Comparison of ENCODE assay signal across 2 cellular contexts in the genomic region with DNA sequence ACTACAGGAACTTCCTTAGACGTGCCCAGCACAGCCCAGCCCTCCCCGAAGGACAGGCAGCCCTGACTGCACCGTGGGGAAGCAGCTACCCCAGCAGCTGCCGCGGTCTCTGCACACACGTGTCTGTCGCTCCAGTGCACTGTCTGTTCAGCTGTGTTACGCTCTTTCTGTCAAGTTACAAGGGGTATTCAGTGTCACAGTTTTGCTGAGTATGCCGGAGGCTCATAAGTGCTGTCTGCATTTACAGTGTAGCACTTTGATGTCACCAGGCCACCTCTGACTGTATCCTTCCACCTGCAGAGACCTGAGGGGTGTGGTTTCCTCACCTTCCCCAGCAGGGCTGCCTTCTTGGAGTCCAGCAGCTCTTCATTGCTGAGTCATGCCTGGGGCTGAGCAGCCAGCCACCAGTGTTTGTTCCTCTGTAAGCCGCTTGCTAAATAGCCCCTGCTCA.
TF ChIP-seq lines count a peak whose summit lies in the region.

No MANE protein-coding gene starts in this region.

TF ChIP-seq in GM23338, 12 proteins besides CTCF, POLR2A, EP300 and RAD21 (continued from another document):
- TF ChIP-seq REST (IDR thresholded peaks at IDR 0.05; ENCODE audit: unreplicated experiment): no peak
- no peak for TF ChIP-seq ETS1 (IDR thresholded peaks at IDR 0.05)
- TF ChIP-seq POLR2AphosphoS5 (IDR thresholded peaks at IDR 0.05; ENCODE audit: low read depth): no peak
- no peak for TF ChIP-seq EZH2 (IDR thresholded peaks at IDR 0.05; ENCODE audit: low read depth, unreplicated experiment)
- TF ChIP-seq STAT1 (IDR thresholded peaks at IDR 0.05; ENCODE audit: unreplicated experiment): no peak
- no peak for TF ChIP-seq ZNF114 (CRISPR knock-in tag; IDR thresholded peaks at IDR 0.05)
- no peak for TF ChIP-seq EZH2phosphoT487 (IDR thresholded peaks at IDR 0.05; ENCODE audit: unreplicated experiment)
TF ChIP-seq in GM23338: peak in this region for 0.

TF ChIP-seq in GM12878, 131 proteins besides CTCF, POLR2A, EP300 and RAD21 (continued from another document and continues in another):
- TF ChIP-seq, protein P1, sequence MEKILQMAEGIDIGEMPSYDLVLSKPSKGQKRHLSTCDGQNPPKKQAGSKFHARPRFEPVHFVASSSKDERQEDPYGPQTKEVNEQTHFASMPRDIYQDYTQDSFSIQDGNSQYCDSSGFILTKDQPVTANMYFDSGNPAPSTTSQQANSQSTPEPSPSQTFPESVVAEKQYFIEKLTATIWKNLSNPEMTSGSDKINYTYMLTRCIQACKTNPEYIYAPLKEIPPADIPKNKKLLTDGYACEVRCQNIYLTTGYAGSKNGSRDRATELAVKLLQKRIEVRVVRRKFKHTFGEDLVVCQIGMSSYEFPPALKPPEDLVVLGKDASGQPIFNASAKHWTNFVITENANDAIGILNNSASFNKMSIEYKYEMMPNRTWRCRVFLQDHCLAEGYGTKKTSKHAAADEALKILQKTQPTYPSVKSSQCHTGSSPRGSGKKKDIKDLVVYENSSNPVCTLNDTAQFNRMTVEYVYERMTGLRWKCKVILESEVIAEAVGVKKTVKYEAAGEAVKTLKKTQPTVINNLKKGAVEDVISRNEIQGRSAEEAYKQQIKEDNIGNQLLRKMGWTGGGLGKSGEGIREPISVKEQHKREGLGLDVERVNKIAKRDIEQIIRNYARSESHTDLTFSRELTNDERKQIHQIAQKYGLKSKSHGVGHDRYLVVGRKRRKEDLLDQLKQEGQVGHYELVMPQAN (conservative IDR thresholded peaks at IDR 0.05): peak; percentile 66; the same call in 1 of the 2 replicates
- TF ChIP-seq SPI1 (IDR thresholded peaks at IDR 0.05; ENCODE audit: borderline replicate concordance, insufficient read depth, low read depth, low read length) (0 out of 2 replicates have a peak, but pooled peaks have one; percentile 4), RUNX3 (IDR thresholded peaks at IDR 0.05; ENCODE audit: low read length) (peak; percentile 65), HDAC6 (IDR thresholded peaks at IDR 0.05; ENCODE audit: unreplicated experiment) (peak; percentile 47), PAX5 (IDR thresholded peaks at IDR 0.05; ENCODE audit: borderline replicate concordance, low read depth, low read length) (peak; percentile 82; the same call in 1 of the 2 replicates), ZNF592 (IDR thresholded peaks at IDR 0.05) (peak; percentile 86), YY1 (IDR thresholded peaks at IDR 0.05; ENCODE audit: low read depth, low read length) (0 out of 2 replicates have a peak, but pooled peaks have one; percentile 3), IRF4 (IDR thresholded peaks at IDR 0.05; ENCODE audit: low read depth, low read length) (peak; percentile 29; the same call in 1 of the 2 replicates), ZNF687 (IDR thresholded peaks at IDR 0.05) (peak; percentile 95), TCF3 (IDR thresholded peaks at IDR 0.05; ENCODE audit: borderline replicate concordance, insufficient read depth, low read depth, low read length) (0 out of 2 replicates have a peak, but pooled peaks have one; percentile 80), POLR2AphosphoS5 (IDR thresholded peaks at IDR 0.05; ENCODE audit: low read length) (peak; percentile 53; the same call in 1 of the 2 replicates), BACH1 (IDR thresholded peaks at IDR 0.05; ENCODE audit: borderline replicate concordance) (peak; percentile 98), SIN3A (IDR thresholded peaks at IDR 0.05; ENCODE audit: low read depth, low read length) (0 out of 2 replicates have a peak, but pooled peaks have one; percentile 78), EZH2 (IDR thresholded peaks at IDR 0.05; ENCODE audit: borderline replicate concordance, control insufficient read depth, low read depth, low read length) (no peak), NBN (IDR thresholded peaks at IDR 0.05) (peak; percentile 63; the same call in 1 of the 2 replicates), TCF7 (IDR thresholded peaks at IDR 0.05; ENCODE audit: borderline replicate concordance) (no peak), ATF7 (IDR thresholded peaks at IDR 0.05; ENCODE audit: low read depth) (peak; percentile 45; the same call in 1 of the 2 replicates), MYC (IDR thresholded peaks at IDR 0.05; ENCODE audit: insufficient read depth, insufficient read length, insufficient replicate concordance, low read length, severe bottlenecking) (peak; percentile 54), CREB1 (IDR thresholded peaks at IDR 0.05; ENCODE audit: low read depth) (peak; percentile 82), POLR2AphosphoS2 (IDR thresholded peaks at IDR 0.05; ENCODE audit: low read depth, low read length) (no peak; the same call in 1 of the 2 replicates), SMC3 (IDR thresholded peaks at IDR 0.05; ENCODE audit: borderline replicate concordance, low read length) (peak; percentile 31; the same call in 1 of the 2 replicates), MEF2B (IDR thresholded peaks at IDR 0.05; ENCODE audit: partially characterized antibody, poor library complexity, severe bottlenecking) (peak; percentile 44), HSF1 (IDR thresholded peaks at IDR 0.05; ENCODE audit: low read depth, low read length) (no peak), SMAD1 (IDR thresholded peaks at IDR 0.05; ENCODE audit: low read depth, partially characterized antibody) (no peak), SP1 (IDR thresholded peaks at IDR 0.05; ENCODE audit: low read depth, low read length) (peak; percentile 31), MEF2A (IDR thresholded peaks at IDR 0.05; ENCODE audit: insufficient read depth, low read depth, low read length) (peak; percentile 28; the same call in 1 of the 2 replicates), CREM (IDR thresholded peaks at IDR 0.05; ENCODE audit: low read depth) (peak; percentile 66; the same call in 1 of the 2 replicates), TCF12 (IDR thresholded peaks at IDR 0.05; ENCODE audit: low read depth, low read length) (peak; percentile 95), BHLHE40 (IDR thresholded peaks at IDR 0.05; ENCODE audit: borderline replicate concordance in 1 of 2, low read depth in 2 of 2, low read length in 1 of 2) (peak; percentile 94 to 95), RFX5 (IDR thresholded peaks at IDR 0.05; ENCODE audit: low read depth, low read length) (no peak), WRNIP1 (IDR thresholded peaks at IDR 0.05; ENCODE audit: borderline replicate concordance, low read depth, low read length) (no peak; the same call in 1 of the 2 replicates), NR2F1 (conservative IDR thresholded peaks at IDR 0.05) (peak; percentile 28; the same call in 1 of the 2 replicates), ZNF217 (IDR thresholded peaks at IDR 0.05) (no peak)
- TF ChIP-seq, protein P2, sequence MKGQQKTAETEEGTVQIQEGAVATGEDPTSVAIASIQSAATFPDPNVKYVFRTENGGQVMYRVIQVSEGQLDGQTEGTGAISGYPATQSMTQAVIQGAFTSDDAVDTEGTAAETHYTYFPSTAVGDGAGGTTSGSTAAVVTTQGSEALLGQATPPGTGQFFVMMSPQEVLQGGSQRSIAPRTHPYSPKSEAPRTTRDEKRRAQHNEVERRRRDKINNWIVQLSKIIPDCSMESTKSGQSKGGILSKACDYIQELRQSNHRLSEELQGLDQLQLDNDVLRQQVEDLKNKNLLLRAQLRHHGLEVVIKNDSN (IDR thresholded peaks at IDR 0.05; ENCODE audit: borderline replicate concordance, extremely low read length, insufficient read depth, low read depth, low read length): no peak
- TF ChIP-seq, protein P3, sequence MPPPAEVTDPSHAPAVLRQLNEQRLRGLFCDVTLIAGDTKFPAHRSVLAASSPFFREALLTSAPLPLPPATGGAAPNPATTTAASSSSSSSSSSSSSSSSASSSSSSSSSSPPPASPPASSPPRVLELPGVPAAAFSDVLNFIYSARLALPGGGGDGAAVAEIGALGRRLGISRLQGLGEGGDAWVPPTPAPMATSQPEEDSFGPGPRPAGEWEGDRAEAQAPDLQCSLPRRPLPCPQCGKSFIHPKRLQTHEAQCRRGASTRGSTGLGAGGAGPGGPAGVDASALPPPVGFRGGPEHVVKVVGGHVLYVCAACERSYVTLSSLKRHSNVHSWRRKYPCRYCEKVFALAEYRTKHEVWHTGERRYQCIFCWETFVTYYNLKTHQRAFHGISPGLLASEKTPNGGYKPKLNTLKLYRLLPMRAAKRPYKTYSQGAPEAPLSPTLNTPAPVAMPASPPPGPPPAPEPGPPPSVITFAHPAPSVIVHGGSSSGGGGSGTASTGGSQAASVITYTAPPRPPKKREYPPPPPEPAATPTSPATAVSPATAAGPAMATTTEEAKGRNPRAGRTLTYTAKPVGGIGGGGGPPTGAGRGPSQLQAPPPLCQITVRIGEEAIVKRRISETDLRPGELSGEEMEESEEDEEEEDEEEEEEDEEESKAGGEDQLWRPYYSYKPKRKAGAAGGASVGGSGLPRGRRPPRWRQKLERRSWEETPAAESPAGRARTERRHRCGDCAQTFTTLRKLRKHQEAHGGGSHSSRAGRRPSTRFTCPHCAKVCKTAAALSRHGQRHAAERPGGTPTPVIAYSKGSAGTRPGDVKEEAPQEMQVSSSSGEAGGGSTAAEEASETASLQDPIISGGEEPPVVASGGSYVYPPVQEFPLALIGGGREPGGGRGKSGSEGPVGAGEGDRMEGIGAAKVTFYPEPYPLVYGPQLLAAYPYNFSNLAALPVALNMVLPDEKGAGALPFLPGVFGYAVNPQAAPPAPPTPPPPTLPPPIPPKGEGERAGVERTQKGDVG (CRISPR knock-in tag; IDR thresholded peaks at IDR 0.05): no peak
- TF ChIP-seq, protein P4, sequence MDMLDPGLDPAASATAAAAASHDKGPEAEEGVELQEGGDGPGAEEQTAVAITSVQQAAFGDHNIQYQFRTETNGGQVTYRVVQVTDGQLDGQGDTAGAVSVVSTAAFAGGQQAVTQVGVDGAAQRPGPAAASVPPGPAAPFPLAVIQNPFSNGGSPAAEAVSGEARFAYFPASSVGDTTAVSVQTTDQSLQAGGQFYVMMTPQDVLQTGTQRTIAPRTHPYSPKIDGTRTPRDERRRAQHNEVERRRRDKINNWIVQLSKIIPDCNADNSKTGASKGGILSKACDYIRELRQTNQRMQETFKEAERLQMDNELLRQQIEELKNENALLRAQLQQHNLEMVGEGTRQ (IDR thresholded peaks at IDR 0.05; ENCODE audit: borderline replicate concordance, low read depth, low read length): no peak
